In genomic region chr7:41979834-41980307, GRCh38 we compare ENCODE assay signal across 8 cellular contexts.
DNase-seq lines count a peak whose midpoint lies in the region; ATAC-seq and TF ChIP-seq lines count a peak whose summit lies in the region.

No MANE protein-coding gene starts in this region.

- peak; percentile 86 for TF ChIP-seq CTCF in RWPE1 (conservative IDR thresholded peaks at IDR 0.05; ENCODE audit: low read depth)

- H3K27ac ChIP-seq in RWPE1 = no peak overlapping the region

- ATAC-seq in Right ventricle myocardium inferior (peak; percentile 62), GM18873 (IDR thresholded peaks at IDR 0.05; ENCODE audit: low FRiP score, unreplicated experiment) (no peak), GM19351 (IDR thresholded peaks at IDR 0.05; ENCODE audit: unreplicated experiment) (no peak), GM21390 (IDR thresholded peaks at IDR 0.05; ENCODE audit: unreplicated experiment) (no peak)

- H3K4me3 ChIP-seq in skeletal muscle cell (ENCODE audit: low read depth, low read length) = no peak overlapping the region

- intact Hi-C loops in Right ventricle myocardium inferior (cut with DNase I) = loop anchor here (5.0 to 10.0 kb wide), 5 partner anchors 38 to 865 kb away; partner anchors contain the start of gene GLI3
- intact Hi-C loops in cardiac septum (cut with DNase I) = loop anchor here (2.0 to 10.0 kb wide), 3 partner anchors 255 to 859 kb away; partner anchors contain the start of gene GLI3

- CTCF ChIA-PET in RWPE1 (lab: Yijun Ruan, JAX) = interaction anchor here (0.7 to 1.6 kb wide), 16 partner anchors 11 to 907 kb away, joined by 3 to 6 read pairs (median 4); no protein-coding TSS in a partner anchor

- POLR2A ChIA-PET in RWPE1 (lab: Yijun Ruan, JAX; ENCODE audit: low non-redundant PET) = no interaction called here

- DNase-seq in Right ventricle myocardium inferior (ENCODE audit: missing footprints) (no peak), cardiac septum (ENCODE audit: low spot score) (no peak), RWPE1 (ENCODE audit: low spot score) (peak; percentile 44), glomerular visceral epithelial cell (ENCODE audit: extremely low spot score) (peak; percentile 43), skeletal muscle cell (ENCODE audit: low read depth) (peak; percentile 35)

Comparison
In these comparisons a context has a peak if more than half of its experiments do, and no peak if none do; other contexts are left out.
1. DNase-seq: peak in RWPE1 (single experiment), glomerular visceral epithelial cell (single experiment) and skeletal muscle cell (single experiment); none in Right ventricle myocardium inferior (single experiment) and cardiac septum (single experiment).